ENCODE assay signal across 7 cellular contexts in the genomic region with DNA sequence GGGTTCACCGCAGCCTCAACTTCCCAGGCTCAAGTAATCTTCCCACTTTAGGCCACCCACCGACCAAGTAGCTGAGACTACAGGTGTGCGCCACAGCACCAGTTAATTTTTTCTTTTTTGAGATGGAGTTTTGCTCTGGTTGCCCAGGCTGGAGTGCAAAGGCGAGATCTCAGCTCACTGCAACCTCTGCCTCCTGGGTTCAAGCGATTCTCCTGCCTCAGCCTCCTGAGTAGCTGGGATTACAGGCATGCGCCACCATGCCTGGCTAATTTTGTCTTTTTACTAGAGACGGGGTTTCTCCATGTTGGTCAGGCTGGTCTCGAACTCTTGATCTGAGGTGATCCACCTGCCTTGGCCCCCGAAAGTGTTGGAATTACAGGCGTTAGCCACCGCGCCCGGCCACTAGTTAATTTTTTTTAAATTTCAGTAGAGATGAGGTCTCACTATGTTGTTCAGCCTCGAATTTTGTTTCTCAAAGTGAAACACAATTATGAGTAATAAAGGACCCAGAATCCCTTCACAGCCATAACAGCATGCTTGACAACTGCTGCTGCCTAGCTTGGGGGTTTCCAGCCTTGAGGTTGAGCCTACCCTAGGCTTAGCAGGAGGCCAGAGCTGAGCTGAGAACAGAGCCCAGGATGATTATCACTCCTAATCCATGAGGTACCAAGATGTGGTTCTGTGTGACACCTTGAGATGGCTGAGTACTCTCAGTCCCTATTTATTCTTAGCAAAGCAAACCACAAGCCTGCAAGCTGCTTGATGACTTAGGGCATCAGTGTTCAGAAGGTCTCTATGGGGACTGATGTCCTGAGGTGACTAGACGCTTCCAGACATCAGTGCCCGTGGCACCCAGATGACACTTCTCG. TPM values are rescaled to one million over a fixed set of nuclear protein-coding genes. Genes with fewer than 3 reads are reported as not detected.
DNase-seq lines count a peak whose midpoint lies in the region; ATAC-seq and TF ChIP-seq lines count a peak whose summit lies in the region.

No MANE protein-coding gene starts in this region.

- POLR2A ChIA-PET in MCF 10A (lab: Yijun Ruan, JAX): no interaction called here

- TF ChIP-seq CTCF in MCF 10A (IDR thresholded peaks at IDR 0.05; ENCODE audit: unreplicated experiment): no peak

- intact Hi-C loops in MCF 10A (cut with micrococcal nuclease): no loop called here

- no peaks in the 10 kb centered on the region for H3K4me1 Mint-ChIP-seq in MCF 10A (ENCODE audit: insufficient read depth, unreplicated experiment)

- no peak overlapping the region for H3K4me3 Mint-ChIP-seq in MCF 10A (ENCODE audit: unreplicated experiment)

- BruUV-seq in MCF 10A (replicated peaks; lab: Mats Ljungman, UMichigan): no TSS peak

- CTCF ChIA-PET in MCF 10A (lab: Yijun Ruan, JAX): no interaction called here

- H3K36me3 Mint-ChIP-seq in MCF 10A (ENCODE audit: insufficient read depth, unreplicated experiment): no peaks in the 10 kb centered on the region

- DNase-seq in activated naive CD4-positive, alpha-beta T cell treated with anti-CD3 and anti-CD28 coated beads, Interleukin-2, amount 50 U/mL, for 16 hours: peak; percentile 67
- peak; percentile 73 for DNase-seq in stimulated activated naive CD4-positive, alpha-beta T cell treated with Interleukin-2 at 50 U/mL for 16 hours (lab: John Stamatoyannopoulos, UW)
- DNase-seq in MCF 10A (ENCODE audit: unreplicated experiment) (no peak), Ammon's horn (ENCODE audit: low spot score) (no peak), retina (no peak)

- no peaks in the 10 kb centered on the region for H3K27me3 Mint-ChIP-seq in MCF 10A (ENCODE audit: insufficient read depth, unreplicated experiment)

- no peak overlapping the region for H3K27ac Mint-ChIP-seq in MCF 10A (ENCODE audit: low read depth, unreplicated experiment)

- no peaks in the 10 kb centered on the region for H3K9me3 Mint-ChIP-seq in MCF 10A (ENCODE audit: unreplicated experiment)

- ATAC-seq in GM21390 (IDR thresholded peaks at IDR 0.05; ENCODE audit: unreplicated experiment) (peak; percentile 92), HG03521 (IDR thresholded peaks at IDR 0.05; ENCODE audit: unreplicated experiment) (peak; percentile 96)

RNA-seq across cellular contexts. Expression of a gene that starts 41.6 kb away (rescaled TPM):
- 12.5 and 16.1 TPM in 2 replicates for total RNA-seq in MCF 10A (2022)

RNA-seq across cellular contexts. Expression of a gene that starts 45.2 kb away (rescaled TPM):
- total RNA-seq in MCF 10A (2022): 3.8 and 4.7 TPM in 2 replicates

Comparison
In these comparisons a context has a peak if more than half of its experiments do, and no peak if none do; other contexts are left out.
1. DNase-seq: peak in activated naive CD4-positive, alpha-beta T cell treated with anti-CD3 and anti-CD28 coated beads, Interleukin-2, amount 50 U/mL, for 16 hours (single experiment) and stimulated activated naive CD4-positive, alpha-beta T cell treated with Interleukin-2 at 50 U/mL for 16 hours (single experiment); none in MCF 10A (single experiment), Ammon's horn (single experiment) and retina (single experiment).